In genomic region chr6:63671098-63671754, GRCh38 we compare ENCODE assay signal across 22 cellular contexts. TPM values are rescaled to one million over a fixed set of nuclear protein-coding genes. Genes with fewer than 3 reads are reported as not detected.
DNase-seq lines count a peak whose midpoint lies in the region; ATAC-seq and TF ChIP-seq lines count a peak whose summit lies in the region.
"Had no signal": no experiment of that assay in that cellular context is flagged by ENCODE, and none has a peak within 500 bp of the region (broad histone marks: within the 10 kb centered on the region; RNA-seq: fewer than 3 reads in every experiment).

No MANE protein-coding gene starts in this region.

- H3K4me3 ChIP-seq in GM23338 (no peak overlapping the region), hepatocyte (no peak overlapping the region), upper lobe of right lung (no peak overlapping the region), GM23248 (no peak overlapping the region), spleen (no peak overlapping the region)

- no peaks in the 10 kb centered on the region for H3K27me3 Mint-ChIP-seq in GM23338 (ENCODE audit: insufficient read depth, low read depth, poor library complexity)
- no peaks in the 10 kb centered on the region for H3K27me3 Mint-ChIP-seq in mesothelial cell of epicardium (ENCODE audit: low read depth)
- H3K27me3 Mint-ChIP-seq: B cell, T-cell had no signal

- H3K9me2 ChIP-seq in GM23338 (ENCODE audit: insufficient read depth) (no peaks in the 10 kb centered on the region), hepatocyte (replicated peaks; ENCODE audit: insufficient read depth) (no peaks in the 10 kb centered on the region), GM23248 (ENCODE audit: insufficient read depth) (no peaks in the 10 kb centered on the region)

- no peaks in the 10 kb centered on the region for H3K9me3 ChIP-seq in hepatocyte (ENCODE audit: low read depth)
- H3K9me3 ChIP-seq in upper lobe of right lung = no peaks in the 10 kb centered on the region
- no peaks in the 10 kb centered on the region for H3K9me3 ChIP-seq in GM23248 (ENCODE audit: low read depth)
- no peaks in the 10 kb centered on the region for H3K9me3 ChIP-seq in spleen

- H3K79me2 ChIP-seq in GM23338 (replicated peaks; ENCODE audit: insufficient read depth) (peaks cover 100% of the 10 kb centered on the region), hepatocyte (peaks cover 98% of the 10 kb centered on the region), GM23248 (ENCODE audit: insufficient read depth) (peaks cover 100% of the 10 kb centered on the region)

- H3K4me1 ChIP-seq in GM23338 (ENCODE audit: insufficient read depth) (peaks cover 36% of the 10 kb centered on the region), hepatocyte (ENCODE audit: insufficient read depth) (peaks cover 10% of the 10 kb centered on the region), upper lobe of right lung (peaks cover 17% of the 10 kb centered on the region), GM23248 (ENCODE audit: insufficient read depth) (no peaks in the 10 kb centered on the region; the same call in 1 of the 2 replicates), spleen (peaks cover 0 to 99% (median 44%) of the 10 kb centered on the region in 6 donors)

- intact Hi-C loops in upper lobe of right lung (cut with DNase I) (no loop called here), spleen (cut with DNase I; ENCODE audit: low total_unique reads) (no loop called here)

- in situ Hi-C loops in GM23248 (cut with MboI) = no loop called here

- H3K4me3 Mint-ChIP-seq in GM23338 (no peak overlapping the region), mesothelial cell of epicardium (no peak overlapping the region)
- H3K4me3 Mint-ChIP-seq: B cell, CD14-positive monocyte, T-cell had no signal

- H3K9me3 Mint-ChIP-seq in GM23338 = no peaks in the 10 kb centered on the region
- H3K9me3 Mint-ChIP-seq in mesothelial cell of epicardium = peaks cover 4% of the 10 kb centered on the region
- H3K9me3 Mint-ChIP-seq: CD14-positive monocyte, T-cell had no signal

- no peak for TF ChIP-seq CTCF in GM23338 (conservative IDR thresholded peaks at IDR 0.05; ENCODE audit: low read depth in 2 of 2)
- no peak for TF ChIP-seq CTCF in hepatocyte (IDR thresholded peaks at IDR 0.05; ENCODE audit: poor library complexity)
- no peak for TF ChIP-seq CTCF in mesothelial cell of epicardium (IDR thresholded peaks at IDR 0.05; ENCODE audit: unreplicated experiment)
- no peak for TF ChIP-seq CTCF in upper lobe of right lung (IDR thresholded peaks at IDR 0.05)
- TF ChIP-seq CTCF in spleen (IDR thresholded peaks at IDR 0.05 in 8 of 11, conservative IDR thresholded peaks at IDR 0.05 in 3 of 11) = no peak

- H3K36me3 ChIP-seq in GM23338 (ENCODE audit: insufficient read depth) = no peaks in the 10 kb centered on the region
- H3K36me3 ChIP-seq in hepatocyte (replicated peaks; ENCODE audit: insufficient read depth, low read depth) = no peaks in the 10 kb centered on the region
- no peaks in the 10 kb centered on the region for H3K36me3 ChIP-seq in upper lobe of right lung
- H3K36me3 ChIP-seq in GM23248 (ENCODE audit: low read depth) = no peaks in the 10 kb centered on the region
- peaks cover 0 to 16% (median 0%) of the 10 kb centered on the region in 6 donors for H3K36me3 ChIP-seq in spleen

- H3K4me1 Mint-ChIP-seq in GM23338 (peaks cover 7% of the 10 kb centered on the region), mesothelial cell of epicardium (peaks cover 42% of the 10 kb centered on the region)

- DNase-seq in GM23338 (ENCODE audit: low spot score) = no peak
- no peak for DNase-seq in hepatocyte (ENCODE audit: low spot score)
- DNase-seq in mesothelial cell of epicardium (ENCODE audit: low spot score in 2 of 2, unreplicated experiment in 2 of 2) = no peak
- DNase-seq in upper lobe of right lung = no peak
- DNase-seq in GM23248 = no peak
- DNase-seq in occipital lobe (lab: John Stamatoyannopoulos, UW) = no peak
- DNase-seq in spleen = no peak
- DNase-seq: NCI-H1105; NCI-H1436 treated with DMSO at 0.1 percent for 48 hours; NCI-H2029; NCI-H446; NCI-H524 treated with DMSO at 0.1 percent for 48 hours; NCI-H82; NK-92 treated with Interleukin-12 subunit alpha and Interleukin-12 subunit beta, amount 100 ng/mL, for 24 hours; PC-3; Right ventricle myocardium superior; RPMI8226; T-cell had no signal

- TF ChIP-seq POLR2A in spleen (IDR thresholded peaks at IDR 0.05) = no peak

- peaks cover 9% of the 10 kb centered on the region; the same call in 2 of the 3 replicates for H3K36me3 Mint-ChIP-seq in GM23338 (ENCODE audit: low read depth)
- peaks cover 12% of the 10 kb centered on the region for H3K36me3 Mint-ChIP-seq in mesothelial cell of epicardium

- H4K20me1 ChIP-seq in GM23338 (replicated peaks; ENCODE audit: insufficient read depth) (peaks cover 24% of the 10 kb centered on the region), hepatocyte (ENCODE audit: insufficient read depth, poor library complexity, severe bottlenecking) (peaks cover 72% of the 10 kb centered on the region), GM23248 (ENCODE audit: insufficient read depth) (peaks cover 10% of the 10 kb centered on the region)

- ATAC-seq in GM23338 = no peak
- peak; percentile 82 for ATAC-seq in upper lobe of right lung
- ATAC-seq: HCT116, PC-3, T-cell had no signal

- H3K4me2 ChIP-seq in GM23338 (no peak overlapping the region), hepatocyte (no peak overlapping the region), GM23248 (ENCODE audit: unreplicated experiment) (no peak overlapping the region)

- H3F3A ChIP-seq in GM23338 (replicated peaks; ENCODE audit: low read depth) = no peaks in the 10 kb centered on the region
- peaks cover 7% of the 10 kb centered on the region; the same call in 1 of the 2 replicates for H3F3A ChIP-seq in GM23248 (ENCODE audit: insufficient read depth)

- H3K27me3 ChIP-seq in GM23338 (ENCODE audit: insufficient read depth) (no peaks in the 10 kb centered on the region), hepatocyte (no peaks in the 10 kb centered on the region), upper lobe of right lung (no peaks in the 10 kb centered on the region), GM23248 (replicated peaks; ENCODE audit: insufficient read depth) (no peaks in the 10 kb centered on the region), spleen (replicated peaks in 1 of 7) (no peaks in the 10 kb centered on the region)

- H3K9ac ChIP-seq in GM23248 = no peak overlapping the region

- no peak overlapping the region for H2AFZ ChIP-seq in GM23338
- no peak overlapping the region for H2AFZ ChIP-seq in hepatocyte
- H2AFZ ChIP-seq in GM23248 = no peak overlapping the region

- H3K27ac ChIP-seq in GM23338 (ENCODE audit: low read depth) = peak overlapping the region; percentile 13; the same call in 1 of the 2 replicates
- peak overlapping the region; percentile 3 for H3K27ac ChIP-seq in hepatocyte
- H3K27ac ChIP-seq in upper lobe of right lung = no peak overlapping the region
- H3K27ac ChIP-seq in GM23248 = no peak overlapping the region
- H3K27ac ChIP-seq in spleen = no peak overlapping the region
- H3K27ac ChIP-seq: HL-60 had no signal

- no peak overlapping the region for H3K27ac Mint-ChIP-seq in GM23338
- H3K27ac Mint-ChIP-seq in mesothelial cell of epicardium = peak overlapping the region; percentile 24
- H3K27ac Mint-ChIP-seq: B cell, CD14-positive monocyte, T-cell had no signal

- 52% methylated on average over 6 of the region's 6 CpGs for WGBS in hepatocyte (ENCODE audit: low lambda C conversion rate, missing lambda C conversion rate)
- 74 to 76% methylated on average over 6 of the region's 6 CpGs for WGBS in GM23248 (ENCODE audit: low coverage in 1 of 2, low lambda C conversion rate in 2 of 2, missing lambda C conversion rate in 2 of 2), 2 experiments
- WGBS in spleen, 5 donors = 72 to 92% (median 84%) methylated on average over 6 of the region's 6 CpGs

TF ChIP-seq in GM23338, 12 proteins besides CTCF, POLR2A, EP300 and RAD21 (continues in another document):
- TF ChIP-seq POLR2AphosphoS5 (IDR thresholded peaks at IDR 0.05; ENCODE audit: low read depth) = no peak
- TF ChIP-seq, protein P1, sequence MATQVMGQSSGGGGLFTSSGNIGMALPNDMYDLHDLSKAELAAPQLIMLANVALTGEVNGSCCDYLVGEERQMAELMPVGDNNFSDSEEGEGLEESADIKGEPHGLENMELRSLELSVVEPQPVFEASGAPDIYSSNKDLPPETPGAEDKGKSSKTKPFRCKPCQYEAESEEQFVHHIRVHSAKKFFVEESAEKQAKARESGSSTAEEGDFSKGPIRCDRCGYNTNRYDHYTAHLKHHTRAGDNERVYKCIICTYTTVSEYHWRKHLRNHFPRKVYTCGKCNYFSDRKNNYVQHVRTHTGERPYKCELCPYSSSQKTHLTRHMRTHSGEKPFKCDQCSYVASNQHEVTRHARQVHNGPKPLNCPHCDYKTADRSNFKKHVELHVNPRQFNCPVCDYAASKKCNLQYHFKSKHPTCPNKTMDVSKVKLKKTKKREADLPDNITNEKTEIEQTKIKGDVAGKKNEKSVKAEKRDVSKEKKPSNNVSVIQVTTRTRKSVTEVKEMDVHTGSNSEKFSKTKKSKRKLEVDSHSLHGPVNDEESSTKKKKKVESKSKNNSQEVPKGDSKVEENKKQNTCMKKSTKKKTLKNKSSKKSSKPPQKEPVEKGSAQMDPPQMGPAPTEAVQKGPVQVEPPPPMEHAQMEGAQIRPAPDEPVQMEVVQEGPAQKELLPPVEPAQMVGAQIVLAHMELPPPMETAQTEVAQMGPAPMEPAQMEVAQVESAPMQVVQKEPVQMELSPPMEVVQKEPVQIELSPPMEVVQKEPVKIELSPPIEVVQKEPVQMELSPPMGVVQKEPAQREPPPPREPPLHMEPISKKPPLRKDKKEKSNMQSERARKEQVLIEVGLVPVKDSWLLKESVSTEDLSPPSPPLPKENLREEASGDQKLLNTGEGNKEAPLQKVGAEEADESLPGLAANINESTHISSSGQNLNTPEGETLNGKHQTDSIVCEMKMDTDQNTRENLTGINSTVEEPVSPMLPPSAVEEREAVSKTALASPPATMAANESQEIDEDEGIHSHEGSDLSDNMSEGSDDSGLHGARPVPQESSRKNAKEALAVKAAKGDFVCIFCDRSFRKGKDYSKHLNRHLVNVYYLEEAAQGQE (IDR thresholded peaks at IDR 0.05; ENCODE audit: unreplicated experiment) = no peak
- TF ChIP-seq ZNF331 (CRISPR knock-in tag; IDR thresholded peaks at IDR 0.05; ENCODE audit: low read depth) = no peak
- no peak for TF ChIP-seq STAT1 (IDR thresholded peaks at IDR 0.05; ENCODE audit: unreplicated experiment)

RNA-seq across cellular contexts. Expression of gene PHF3, which starts 35.6 kb away (rescaled TPM):
- 71.0 and 77.3 TPM in 2 replicates for total RNA-seq in GM23338 (2014; rRNA removed; shearing (Covaris generic))
- 28.6 and 37.1 TPM in 2 replicates for polyA plus RNA-seq in GM23338 (2016; fragmentation: Nextera tagmentation; extraction: Ambion mirVana)
- 72.8 and 79.2 TPM in 2 replicates for total RNA-seq in hepatocyte
- polyA plus RNA-seq in hepatocyte = 15.2 and 18.0 TPM in 2 replicates
- total RNA-seq in mesothelial cell of epicardium = 64.8 to 69.5 TPM (median 67.1 TPM) in 3 replicates
- total RNA-seq in upper lobe of right lung = 61.1 TPM
- total RNA-seq in GM23248 (2014; rRNA removed; shearing (Covaris generic)) = 34.7 and 36.0 TPM in 2 replicates
- 13.1 and 15.3 TPM in 2 replicates for polyA plus RNA-seq in GM23248 (2016; fragmentation: Nextera tagmentation; extraction: Ambion mirVana)
- 117 TPM for total RNA-seq in occipital lobe
- total RNA-seq in spleen = 100 to 1,000 TPM in 1 of 7 donors, 10 to 100 TPM in 6; 66.5 to 111 (median 77.1) TPM
- 1 to 10 TPM; 7.5 to 9.5 (median 7.7) TPM for polyA plus RNA-seq in spleen

Comparison
In these comparisons a context has a peak if more than half of its experiments do, and no peak if none do; other contexts are left out.
1. H3K27ac ChIP-seq: peak in GM23338 (single experiment) and hepatocyte (single experiment); none in upper lobe of right lung (single experiment), GM23248 (single experiment) and spleen (0 of 8).